1 cellular context compared by ENCODE assay signal in genomic region chr16:48609453-48610023, GRCh38.
TF ChIP-seq lines count a peak whose summit lies in the region.

No MANE protein-coding gene starts in this region.

TF ChIP-seq in H1, 55 proteins besides CTCF, POLR2A, EP300 and RAD21 (continued from another document):
- TF ChIP-seq SIN3A (conservative IDR thresholded peaks at IDR 0.05 in 1 of 2, IDR thresholded peaks at IDR 0.05 in 1 of 2; ENCODE audit: low read depth in 1 of 2, low read length in 2 of 2): peak in 1 of 2 experiments; percentile 67; a peak in 1 of 4 replicates
- TF ChIP-seq BCL11A (IDR thresholded peaks at IDR 0.05; ENCODE audit: low read depth in 2 of 2, low read length in 2 of 2): no peak
- TF ChIP-seq NANOG (IDR thresholded peaks at IDR 0.05; ENCODE audit: insufficient read depth, low read depth, low read length, poor library complexity, severe bottlenecking): no peak
- TF ChIP-seq FOSL1 (IDR thresholded peaks at IDR 0.05; ENCODE audit: insufficient read depth, low read depth, low read length): no peak
- TF ChIP-seq JUN (IDR thresholded peaks at IDR 0.05; ENCODE audit: low read depth, low read length): no peak
- TF ChIP-seq SRF (IDR thresholded peaks at IDR 0.05; ENCODE audit: low read depth, low read length): no peak
- peak; percentile 24; the same call in 1 of the 2 replicates for TF ChIP-seq POLR2AphosphoS5 (IDR thresholded peaks at IDR 0.05; ENCODE audit: low read depth, low read length)
- TF ChIP-seq EZH2 (IDR thresholded peaks at IDR 0.05; ENCODE audit: low read depth, low read length, severe bottlenecking): no peak
- TF ChIP-seq CBX8 (IDR thresholded peaks at IDR 0.05; ENCODE audit: borderline replicate concordance, low read depth, low read length): no peak
- no peak for TF ChIP-seq CHD7 (IDR thresholded peaks at IDR 0.05; ENCODE audit: insufficient replicate concordance, low read length)
- TF ChIP-seq SIRT6 (IDR thresholded peaks at IDR 0.05; ENCODE audit: low read length): no peak
- TF ChIP-seq POU5F1 (IDR thresholded peaks at IDR 0.05; ENCODE audit: low read depth, low read length): no peak
- no peak for TF ChIP-seq NRF1 (IDR thresholded peaks at IDR 0.05; ENCODE audit: low read depth, low read length)
- no peak for TF ChIP-seq TAF7 (optimal IDR thresholded peaks at IDR 0.05; ENCODE audit: borderline replicate concordance, low read depth, low read length)
- TF ChIP-seq BRCA1 (IDR thresholded peaks at IDR 0.05; ENCODE audit: low read depth, low read length): no peak
- no peak for TF ChIP-seq ATF2 (IDR thresholded peaks at IDR 0.05; ENCODE audit: low read length)
- TF ChIP-seq TCF12 (IDR thresholded peaks at IDR 0.05; ENCODE audit: low read depth, low read length): no peak
- TF ChIP-seq CHD2 (IDR thresholded peaks at IDR 0.05; ENCODE audit: low read length): peak; percentile 36; the same call in 1 of the 2 replicates
